Comparison of ENCODE assay signal across 9 cellular contexts in the genomic region with DNA sequence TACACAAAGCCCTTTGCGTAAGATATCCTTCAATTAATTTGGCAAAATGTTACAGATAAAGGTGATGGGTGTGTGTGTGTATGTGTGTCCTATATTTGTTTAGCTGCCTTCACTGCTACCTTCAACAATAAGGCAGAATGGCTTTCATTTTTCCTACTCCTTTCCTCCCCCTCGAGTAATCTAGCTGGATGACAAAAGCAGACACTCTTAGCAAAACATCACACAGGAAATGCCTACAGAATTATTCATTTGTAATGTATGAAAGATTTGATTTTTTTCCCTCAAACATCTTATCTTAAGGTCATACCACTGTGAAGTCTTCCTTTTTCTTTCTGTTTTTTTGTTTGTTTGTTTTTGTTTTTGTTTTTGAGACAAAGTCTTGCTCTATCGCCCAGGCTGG. TPM values are rescaled to one million over a fixed set of nuclear protein-coding genes. Genes with fewer than 3 reads are reported as not detected.
A peak's percentile ranks its signal among the peaks of the same experiment; 100 is the strongest.
DNase-seq lines count a peak whose midpoint lies in the region; ATAC-seq lines count a peak whose summit lies in the region.
"Had no signal": no experiment of that assay in that cellular context is flagged by ENCODE, and none has a peak within 500 bp of the region (broad histone marks: within the 10 kb centered on the region; RNA-seq: fewer than 3 reads in every experiment).

No MANE protein-coding gene starts in this region.

- H3K4me3 Mint-ChIP-seq in activated naive CD8-positive, alpha-beta T cell: no peak overlapping the region
- H3K4me3 Mint-ChIP-seq in activated naive CD8-positive, alpha-beta T cell treated with anti-CD3 and anti-CD28 coated beads for 36 hours: no peak overlapping the region
- H3K4me3 Mint-ChIP-seq in stimulated activated naive B cell treated with anti-CD40 and anti-IgM and Interleukin-4, amounts not matched to agents 10 μg/mL and 1 μg/mL and 100 μg/mL, for 72 hours: peak overlapping the region; percentile 4 to 14
- H3K4me3 Mint-ChIP-seq: CD4-positive, alpha-beta T cell had no signal

- no peak for DNase-seq in activated naive CD8-positive, alpha-beta T cell treated with anti-CD3 and anti-CD28 coated beads for 36 hours
- DNase-seq in SW 1271 (lab: John Stamatoyannopoulos, UW) (peak; percentile 47 to 80), fibroblast of peridontal ligament (ENCODE audit: extremely low read depth) (peak; percentile 72), NCI-H69 (lab: John Stamatoyannopoulos, UW) (no peak), GOT3 (lab: John Stamatoyannopoulos, UW) (no peak)
- DNase-seq in stimulated activated naive B cell treated with anti-CD40 and anti-IgM and Interleukin-4, amounts not matched to agents 10 μg/mL and 1 μg/mL and 100 μg/mL, for 72 hours: no peak
- DNase-seq: CD4-positive, alpha-beta T cell had no signal

- H3K9me3 Mint-ChIP-seq in activated naive CD8-positive, alpha-beta T cell (ENCODE audit: low read depth): no peaks in the 10 kb centered on the region
- H3K9me3 Mint-ChIP-seq in activated naive CD8-positive, alpha-beta T cell treated with anti-CD3 and anti-CD28 coated beads for 36 hours: no peaks in the 10 kb centered on the region
- no peaks in the 10 kb centered on the region for H3K9me3 Mint-ChIP-seq in stimulated activated naive B cell treated with anti-CD40 and anti-IgM and Interleukin-4, amounts not matched to agents 10 μg/mL and 1 μg/mL and 100 μg/mL, for 72 hours
- H3K9me3 Mint-ChIP-seq: CD4-positive, alpha-beta T cell had no signal

- H3K36me3 Mint-ChIP-seq in activated naive CD8-positive, alpha-beta T cell: peaks cover 32% of the 10 kb centered on the region
- peaks cover 49% of the 10 kb centered on the region for H3K36me3 Mint-ChIP-seq in activated naive CD8-positive, alpha-beta T cell treated with anti-CD3 and anti-CD28 coated beads for 36 hours
- peaks cover 24 to 44% of the 10 kb centered on the region in 2 donors for H3K36me3 Mint-ChIP-seq in stimulated activated naive B cell treated with anti-CD40 and anti-IgM and Interleukin-4, amounts not matched to agents 10 μg/mL and 1 μg/mL and 100 μg/mL, for 72 hours

- H3K4me1 Mint-ChIP-seq in activated naive CD8-positive, alpha-beta T cell (ENCODE audit: low read depth): peaks cover 44% of the 10 kb centered on the region
- peaks cover 45% of the 10 kb centered on the region for H3K4me1 Mint-ChIP-seq in activated naive CD8-positive, alpha-beta T cell treated with anti-CD3 and anti-CD28 coated beads for 36 hours
- peaks cover 39 to 66% of the 10 kb centered on the region in 2 donors for H3K4me1 Mint-ChIP-seq in stimulated activated naive B cell treated with anti-CD40 and anti-IgM and Interleukin-4, amounts not matched to agents 10 μg/mL and 1 μg/mL and 100 μg/mL, for 72 hours

- no peaks in the 10 kb centered on the region for H3K27me3 Mint-ChIP-seq in activated naive CD8-positive, alpha-beta T cell
- no peaks in the 10 kb centered on the region for H3K27me3 Mint-ChIP-seq in activated naive CD8-positive, alpha-beta T cell treated with anti-CD3 and anti-CD28 coated beads for 36 hours
- H3K27me3 Mint-ChIP-seq in stimulated activated naive B cell treated with anti-CD40 and anti-IgM and Interleukin-4, amounts not matched to agents 10 μg/mL and 1 μg/mL and 100 μg/mL, for 72 hours: no peaks in the 10 kb centered on the region
- H3K27me3 Mint-ChIP-seq: CD4-positive, alpha-beta T cell had no signal

- no peak for ATAC-seq in stimulated activated naive B cell treated with anti-CD40 and anti-IgM and Interleukin-4, amounts not matched to agents 10 μg/mL and 1 μg/mL and 100 μg/mL, for 72 hours (replicated peaks)
- no peak for ATAC-seq in GM19455 (IDR thresholded peaks at IDR 0.05; ENCODE audit: unreplicated experiment)

- H3K27ac Mint-ChIP-seq in activated naive CD8-positive, alpha-beta T cell: peak overlapping the region; percentile 54
- no peak overlapping the region for H3K27ac Mint-ChIP-seq in activated naive CD8-positive, alpha-beta T cell treated with anti-CD3 and anti-CD28 coated beads for 36 hours
- peak overlapping the region; percentile 90 for H3K27ac Mint-ChIP-seq in stimulated activated naive B cell treated with anti-CD40 and anti-IgM and Interleukin-4, amounts not matched to agents 10 μg/mL and 1 μg/mL and 100 μg/mL, for 72 hours
- H3K27ac Mint-ChIP-seq: CD4-positive, alpha-beta T cell had no signal

RNA-seq across cellular contexts. Expression of a gene that starts 10.6 kb away (rescaled TPM):
- 10 to 100 TPM; 67.9 to 68.4 TPM for total RNA-seq in activated naive CD8-positive, alpha-beta T cell treated with anti-CD3 and anti-CD28 coated beads for 36 hours

RNA-seq across cellular contexts. Expression of a gene that starts 26.5 kb away (rescaled TPM):
- 1 to 10 TPM in 1 of 2 experiments, under 1 TPM in 1; 0.88 to 2.2 TPM for total RNA-seq in activated naive CD8-positive, alpha-beta T cell treated with anti-CD3 and anti-CD28 coated beads for 36 hours

RNA-seq across cellular contexts. Expression of a gene that starts 43.7 kb away (rescaled TPM):
- total RNA-seq in activated naive CD8-positive, alpha-beta T cell treated with anti-CD3 and anti-CD28 coated beads for 36 hours: 10 to 100 TPM; 36.8 to 37.7 TPM

RNA-seq across cellular contexts. Expression of a gene that starts 44.2 kb away (rescaled TPM):
- total RNA-seq in activated naive CD8-positive, alpha-beta T cell treated with anti-CD3 and anti-CD28 coated beads for 36 hours: 10 to 100 TPM; 25.2 to 26.5 TPM

RNA-seq across cellular contexts. Expression of a gene that starts 48.6 kb away (rescaled TPM):
- total RNA-seq in activated naive CD8-positive, alpha-beta T cell treated with anti-CD3 and anti-CD28 coated beads for 36 hours: 10 to 100 TPM; 15.4 to 16.3 TPM

Comparison
In these comparisons a context has a peak if more than half of its experiments do, and no peak if none do; other contexts are left out.
1. H3K4me3 Mint-ChIP-seq: peak in stimulated activated naive B cell treated with anti-CD40 and anti-IgM and Interleukin-4, amounts not matched to agents 10 μg/mL and 1 μg/mL and 100 μg/mL, for 72 hours (2 of 2); none in activated naive CD8-positive, alpha-beta T cell (single experiment) and activated naive CD8-positive, alpha-beta T cell treated with anti-CD3 and anti-CD28 coated beads for 36 hours (single experiment).
2. DNase-seq: peak in SW 1271 (2 of 2) and fibroblast of peridontal ligament (single experiment); none in activated naive CD8-positive, alpha-beta T cell treated with anti-CD3 and anti-CD28 coated beads for 36 hours (single experiment), stimulated activated naive B cell treated with anti-CD40 and anti-IgM and Interleukin-4, amounts not matched to agents 10 μg/mL and 1 μg/mL and 100 μg/mL, for 72 hours (single experiment), NCI-H69 (single experiment) and GOT3 (single experiment).